20 cellular contexts compared by ENCODE assay signal in the genomic region with DNA sequence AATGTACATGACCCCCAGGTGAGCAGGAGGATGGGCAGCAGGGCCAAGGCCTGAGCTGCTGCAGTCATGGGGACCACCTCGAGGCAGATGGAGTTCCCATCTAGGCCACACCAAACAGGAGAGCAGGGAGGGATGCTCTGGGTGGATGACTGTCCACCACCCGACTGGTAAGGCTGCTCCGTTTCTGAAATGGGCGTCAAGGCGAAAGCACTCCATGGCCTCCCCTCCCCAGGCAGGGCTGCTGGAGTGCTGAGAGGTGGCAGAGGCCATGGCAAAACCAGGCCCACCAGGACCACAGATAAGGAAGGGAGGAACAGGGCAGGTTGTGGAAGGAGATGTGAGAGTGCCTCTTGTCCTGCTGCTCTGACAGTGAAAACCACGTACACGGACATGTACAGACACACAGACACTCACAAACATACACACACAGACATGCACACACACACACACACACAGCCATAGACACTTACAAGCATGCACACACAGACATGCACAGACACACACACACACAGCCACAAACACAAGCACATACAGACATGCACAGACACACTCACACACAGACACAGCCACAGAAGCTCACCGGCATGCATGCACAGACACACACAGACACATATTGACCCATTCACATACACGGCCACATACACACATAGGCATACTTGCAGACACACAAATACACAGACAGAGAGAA.
DNase-seq lines count a peak whose midpoint lies in the region; ATAC-seq and TF ChIP-seq lines count a peak whose summit lies in the region.
"Had no signal": no experiment of that assay in that cellular context is flagged by ENCODE, and none has a peak within 500 bp of the region (broad histone marks: within the 10 kb centered on the region; RNA-seq: fewer than 3 reads in every experiment).

No MANE protein-coding gene starts in this region.

- H3K4me1 Mint-ChIP-seq in HFFc6 (ENCODE audit: low read depth): peaks cover 7% of the 10 kb centered on the region

- H3K27me3 ChIP-seq in WERI-Rb-1 (ENCODE audit: insufficient read depth, low read depth, severe bottlenecking) (no peaks in the 10 kb centered on the region), layer of hippocampus (ENCODE audit: control insufficient read depth, insufficient read depth, low read length) (no peaks in the 10 kb centered on the region), stomach (no peaks in the 10 kb centered on the region)
- H3K27me3 ChIP-seq: SJSA1 had no signal

- no peak for DNase-seq in WERI-Rb-1
- no peak for DNase-seq in stomach
- DNase-seq in NCI-H510A treated with DMSO at 0.1 percent for 48 hours (lab: John Stamatoyannopoulos, UW): no peak
- no peak for DNase-seq in HFFc6
- no peak for DNase-seq in effector CD8-positive, alpha-beta T cell (lab: John Stamatoyannopoulos, UW)
- DNase-seq: activated CD8-positive, alpha-beta T cell treated with anti-CD3 and anti-CD28 coated beads for 36 hours; activated naive CD4-positive, alpha-beta T cell treated with anti-CD3 and anti-CD28 coated beads, Interleukin-2, amount 10 ng/mL, durations not matched to agents 7 days and 5 days; activated T-cell treated with anti-CD3 and anti-CD28 coated beads, Interleukin-2, amount 50 U/mL, for 24 hours; CD4-positive, alpha-beta memory T cell; mesenchymal stem cell; naive thymus-derived CD4-positive, alpha-beta T cell; NCI-H1048; NCI-H2171; PC-3; stimulated activated CD4-positive, alpha-beta T cell treated with anti-CD3 and anti-CD28 coated beads, Interleukin-4, amount 100 ng/mL, for 24 hours had no signal

- H3K4me3 Mint-ChIP-seq in HFFc6: no peak overlapping the region
- H3K4me3 Mint-ChIP-seq: activated CD8-positive, alpha-beta T cell treated with anti-CD3 and anti-CD28 coated beads for 36 hours; activated naive CD4-positive, alpha-beta T cell treated with anti-CD3 and anti-CD28 coated beads, Interleukin-2, amount 10 ng/mL, durations not matched to agents 7 days and 5 days; activated T-cell treated with anti-CD3 and anti-CD28 coated beads, Interleukin-2, amount 50 U/mL, for 24 hours; CD4-positive, alpha-beta memory T cell had no signal

- no peak overlapping the region for H3K27ac Mint-ChIP-seq in HFFc6
- H3K27ac Mint-ChIP-seq: activated CD8-positive, alpha-beta T cell treated with anti-CD3 and anti-CD28 coated beads for 36 hours; activated naive CD4-positive, alpha-beta T cell treated with anti-CD3 and anti-CD28 coated beads, Interleukin-2, amount 10 ng/mL, durations not matched to agents 7 days and 5 days; activated T-cell treated with anti-CD3 and anti-CD28 coated beads, Interleukin-2, amount 50 U/mL, for 24 hours; progenitor cell of endocrine pancreas had no signal

- no peak for ATAC-seq in HG03354 (IDR thresholded peaks at IDR 0.05; ENCODE audit: poor library complexity, severe bottlenecking, unreplicated experiment)
- ATAC-seq: activated CD8-positive, alpha-beta T cell treated with anti-CD3 and anti-CD28 coated beads for 36 hours; naive thymus-derived CD4-positive, alpha-beta T cell; PC-3 had no signal

- CTCF ChIA-PET in HEK293 (lab: Yijun Ruan, JAX): no interaction called here

- H3K9me3 Mint-ChIP-seq in HFFc6: no peaks in the 10 kb centered on the region
- H3K9me3 Mint-ChIP-seq: activated CD8-positive, alpha-beta T cell treated with anti-CD3 and anti-CD28 coated beads for 36 hours; activated naive CD4-positive, alpha-beta T cell treated with anti-CD3 and anti-CD28 coated beads, Interleukin-2, amount 10 ng/mL, durations not matched to agents 7 days and 5 days; activated T-cell treated with anti-CD3 and anti-CD28 coated beads, Interleukin-2, amount 50 U/mL, for 24 hours had no signal

- H3K27ac ChIP-seq in HEK293 (ENCODE audit: extremely low read depth, low read depth, low read length) (no peak overlapping the region; the same call in 1 of the 2 replicates), WERI-Rb-1 (peak overlapping the region; percentile 94), layer of hippocampus (ENCODE audit: low read depth, low read length) (peak overlapping the region; percentile 55), stomach (peak overlapping the region in 4 of 5 donors; percentile 13 to 52 (median 44))
- H3K27ac ChIP-seq: SJSA1 had no signal

- no peaks in the 10 kb centered on the region for H3K9me3 ChIP-seq in HEK293 (ENCODE audit: control insufficient read depth, insufficient read depth, low read depth, low read length)
- no peaks in the 10 kb centered on the region for H3K9me3 ChIP-seq in WERI-Rb-1 (ENCODE audit: severe bottlenecking)
- no peaks in the 10 kb centered on the region for H3K9me3 ChIP-seq in stomach
- H3K9me3 ChIP-seq: SJSA1 had no signal

- POLR2A ChIA-PET in HEK293 (lab: Yijun Ruan, JAX): no interaction called here

- H3K36me3 Mint-ChIP-seq in HFFc6 (ENCODE audit: low read depth): no peaks in the 10 kb centered on the region
- H3K36me3 Mint-ChIP-seq: activated naive CD4-positive, alpha-beta T cell treated with anti-CD3 and anti-CD28 coated beads, Interleukin-2, amount 10 ng/mL, durations not matched to agents 7 days and 5 days had no signal

- no peak for TF ChIP-seq POLR2A in stomach (IDR thresholded peaks at IDR 0.05)

- TF ChIP-seq CTCF in HEK293 (tag by site-specific recombination; IDR thresholded peaks at IDR 0.05) (no peak), WERI-Rb-1 (IDR thresholded peaks at IDR 0.05; ENCODE audit: low read depth, low read length) (no peak), stomach (IDR thresholded peaks at IDR 0.05) (no peak), HFFc6 (IDR thresholded peaks at IDR 0.05) (no peak)

- 77 to 92% (median 81%) methylated on average over 9 of the region's 9 CpGs for WGBS in stomach, 5 donors

- H3K27me3 Mint-ChIP-seq in HFFc6 (ENCODE audit: insufficient read depth): peaks cover 48% of the 10 kb centered on the region
- H3K27me3 Mint-ChIP-seq: activated CD8-positive, alpha-beta T cell treated with anti-CD3 and anti-CD28 coated beads for 36 hours had no signal

- intact Hi-C loops in stomach (cut with DNase I; ENCODE audit: low total_unique reads): no loop called here

- peaks cover 40% of the 10 kb centered on the region for H3K4me1 ChIP-seq in HEK293 (ENCODE audit: control insufficient read depth, insufficient read depth, low read length)
- peaks cover 23 to 59% (median 40%) of the 10 kb centered on the region in 4 donors for H3K4me1 ChIP-seq in stomach

- TF ChIP-seq EP300 in stomach (IDR thresholded peaks at IDR 0.05): no peak

- H3K4me3 ChIP-seq in HEK293 (ENCODE audit: low read depth, low read length) (no peak overlapping the region), WERI-Rb-1 (ENCODE audit: low read depth, low read length) (no peak overlapping the region), stomach (no peak overlapping the region)
- H3K4me3 ChIP-seq: SJSA1 had no signal

- H3K36me3 ChIP-seq in HEK293 (ENCODE audit: control insufficient read depth in 2 of 2, insufficient read depth in 1 of 2, low read length in 2 of 2): no peaks in the 10 kb centered on the region
- H3K36me3 ChIP-seq in WERI-Rb-1: no peaks in the 10 kb centered on the region; the same call in 1 of the 2 replicates
- H3K36me3 ChIP-seq in stomach: no peaks in the 10 kb centered on the region
- H3K36me3 ChIP-seq: SJSA1 had no signal

TF ChIP-seq in HEK293, 187 proteins besides CTCF, POLR2A, EP300 and RAD21 (continues in another document):
- TF ChIP-seq GLIS1 (tag by site-specific recombination; IDR thresholded peaks at IDR 0.05) (no peak), ZFP41 (tag by site-specific recombination; IDR thresholded peaks at IDR 0.05; ENCODE audit: borderline replicate concordance) (no peak), ZNF354C (tag by site-specific recombination; IDR thresholded peaks at IDR 0.05; ENCODE audit: borderline replicate concordance, low read depth) (no peak), ZNF658 (tag by site-specific recombination; IDR thresholded peaks at IDR 0.05) (no peak), ZNF239 (tag by site-specific recombination; IDR thresholded peaks at IDR 0.05) (no peak), ZBTB20 (tag by site-specific recombination; IDR thresholded peaks at IDR 0.05) (0 out of 2 replicates have a peak, but pooled peaks have one; percentile 26), ZNF654 (tag by site-specific recombination; IDR thresholded peaks at IDR 0.05; ENCODE audit: low read depth) (no peak), FEZF1 (tag by site-specific recombination; IDR thresholded peaks at IDR 0.05) (no peak), ZNF664 (tag by site-specific recombination; IDR thresholded peaks at IDR 0.05) (no peak), BCL11B (tag by site-specific recombination; IDR thresholded peaks at IDR 0.05; ENCODE audit: low read depth) (no peak), ZNF121 (tag by site-specific recombination; IDR thresholded peaks at IDR 0.05) (no peak), ZNF341 (tag by site-specific recombination; IDR thresholded peaks at IDR 0.05; ENCODE audit: low read depth) (no peak), ZNF776 (tag by site-specific recombination; IDR thresholded peaks at IDR 0.05; ENCODE audit: borderline replicate concordance) (no peak), ZBTB7A (tag by site-specific recombination; IDR thresholded peaks at IDR 0.05; ENCODE audit: low read depth) (no peak), ZNF791 (tag by site-specific recombination; IDR thresholded peaks at IDR 0.05) (no peak)
- TF ChIP-seq, protein P1, sequence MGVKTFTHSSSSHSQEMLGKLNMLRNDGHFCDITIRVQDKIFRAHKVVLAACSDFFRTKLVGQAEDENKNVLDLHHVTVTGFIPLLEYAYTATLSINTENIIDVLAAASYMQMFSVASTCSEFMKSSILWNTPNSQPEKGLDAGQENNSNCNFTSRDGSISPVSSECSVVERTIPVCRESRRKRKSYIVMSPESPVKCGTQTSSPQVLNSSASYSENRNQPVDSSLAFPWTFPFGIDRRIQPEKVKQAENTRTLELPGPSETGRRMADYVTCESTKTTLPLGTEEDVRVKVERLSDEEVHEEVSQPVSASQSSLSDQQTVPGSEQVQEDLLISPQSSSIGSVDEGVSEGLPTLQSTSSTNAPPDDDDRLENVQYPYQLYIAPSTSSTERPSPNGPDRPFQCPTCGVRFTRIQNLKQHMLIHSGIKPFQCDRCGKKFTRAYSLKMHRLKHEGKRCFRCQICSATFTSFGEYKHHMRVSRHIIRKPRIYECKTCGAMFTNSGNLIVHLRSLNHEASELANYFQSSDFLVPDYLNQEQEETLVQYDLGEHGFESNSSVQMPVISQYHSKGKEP (tag by site-specific recombination; IDR thresholded peaks at IDR 0.05): no peak
- TF ChIP-seq, protein P2, sequence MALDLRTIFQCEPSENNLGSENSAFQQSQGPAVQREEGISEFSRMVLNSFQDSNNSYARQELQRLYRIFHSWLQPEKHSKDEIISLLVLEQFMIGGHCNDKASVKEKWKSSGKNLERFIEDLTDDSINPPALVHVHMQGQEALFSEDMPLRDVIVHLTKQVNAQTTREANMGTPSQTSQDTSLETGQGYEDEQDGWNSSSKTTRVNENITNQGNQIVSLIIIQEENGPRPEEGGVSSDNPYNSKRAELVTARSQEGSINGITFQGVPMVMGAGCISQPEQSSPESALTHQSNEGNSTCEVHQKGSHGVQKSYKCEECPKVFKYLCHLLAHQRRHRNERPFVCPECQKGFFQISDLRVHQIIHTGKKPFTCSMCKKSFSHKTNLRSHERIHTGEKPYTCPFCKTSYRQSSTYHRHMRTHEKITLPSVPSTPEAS (tag by site-specific recombination; IDR thresholded peaks at IDR 0.05): peak; percentile 97
